ENCODE assay signal across 15 cellular contexts in the genomic region with DNA sequence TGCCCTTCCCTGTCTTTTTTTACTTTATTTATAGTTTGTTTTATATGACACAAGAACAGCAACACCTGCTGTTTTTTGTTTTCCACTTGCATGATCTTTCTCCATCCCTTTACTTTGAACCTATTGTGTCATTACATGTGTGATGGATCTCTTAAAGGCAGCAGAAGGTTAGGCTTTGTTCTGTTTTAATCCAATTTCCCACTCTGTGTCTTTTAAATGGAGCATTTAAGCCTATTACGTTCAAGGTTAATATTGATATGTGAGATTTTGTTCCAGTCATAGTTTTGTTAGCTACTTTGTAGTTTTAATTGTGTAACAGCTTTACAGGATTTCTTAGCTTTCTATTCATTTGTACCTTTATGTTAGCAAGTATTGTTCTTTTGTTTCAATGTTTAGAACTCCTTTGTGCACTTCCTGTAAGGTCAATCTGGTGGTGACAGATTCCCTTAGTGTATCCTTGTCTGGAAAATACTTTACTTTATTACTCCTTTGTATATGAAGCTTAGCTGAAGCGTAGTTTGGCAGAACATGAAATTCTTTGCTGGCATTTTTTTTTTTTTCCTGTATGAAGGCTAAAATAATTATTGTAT.
DNase-seq lines count a peak whose midpoint lies in the region; TF ChIP-seq lines count a peak whose summit lies in the region.
"Had no signal": no experiment of that assay in that cellular context is flagged by ENCODE, and none has a peak within 500 bp of the region (broad histone marks: within the 10 kb centered on the region; RNA-seq: fewer than 3 reads in every experiment).

No MANE protein-coding gene starts in this region.

- no peaks in the 10 kb centered on the region for H3K4me1 ChIP-seq in OCI-LY3 (ENCODE audit: low read length)
- no peaks in the 10 kb centered on the region for H3K4me1 ChIP-seq in neural progenitor cell

- H4K20me1 ChIP-seq in OCI-LY3 (ENCODE audit: insufficient read depth, low read length) (no peaks in the 10 kb centered on the region), neural progenitor cell (ENCODE audit: low read depth) (no peaks in the 10 kb centered on the region)

- H3K4me1 Mint-ChIP-seq in neural progenitor cell = peaks cover 7% of the 10 kb centered on the region
- H3K4me1 Mint-ChIP-seq: CD4-positive, alpha-beta memory T cell had no signal

- peaks cover 13% of the 10 kb centered on the region for H3K9me3 Mint-ChIP-seq in neural progenitor cell

- no peak overlapping the region for H3K27ac ChIP-seq in OCI-LY3 (ENCODE audit: low read length)
- H3K27ac ChIP-seq in neural progenitor cell = no peak overlapping the region

- no peaks in the 10 kb centered on the region for H3K27me3 ChIP-seq in OCI-LY3 (ENCODE audit: low read depth, low read length)
- H3K27me3 ChIP-seq in neural progenitor cell = peaks cover 6% of the 10 kb centered on the region

- H3K4me3 Mint-ChIP-seq in neural progenitor cell = no peak overlapping the region
- H3K4me3 Mint-ChIP-seq: CD4-positive, alpha-beta memory T cell had no signal

- no peaks in the 10 kb centered on the region for H3K36me3 Mint-ChIP-seq in neural progenitor cell
- H3K36me3 Mint-ChIP-seq: CD4-positive, alpha-beta memory T cell had no signal

- H3K27me3 Mint-ChIP-seq in neural progenitor cell (ENCODE audit: insufficient read depth, low read depth) = peaks cover under 1% of the 10 kb centered on the region
- H3K27me3 Mint-ChIP-seq: CD4-positive, alpha-beta memory T cell had no signal

- no peaks in the 10 kb centered on the region for H3F3A ChIP-seq in neural progenitor cell (ENCODE audit: low read depth)

- H3K4me2 ChIP-seq in OCI-LY3 (ENCODE audit: low read length) (no peak overlapping the region), neural progenitor cell (no peak overlapping the region)

- DNase-seq in NCI-H524 treated with DMSO at 0.1 percent for 48 hours (lab: John Stamatoyannopoulos, UW) = peak; percentile 32
- DNase-seq in neural progenitor cell (ENCODE audit: low spot score) = peak; percentile 27
- DNase-seq in NCI-H526 treated with DMSO at 0.1 percent for 48 hours (lab: John Stamatoyannopoulos, UW) = no peak
- no peak for DNase-seq in inferior parietal cortex (ENCODE audit: extremely low spot score)
- DNase-seq in NCI-H1105 treated with DMSO at 0.1 percent for 48 hours (lab: John Stamatoyannopoulos, UW) = no peak
- DNase-seq: C1 segment of cervical spinal cord; Calu3; CD4-positive, alpha-beta memory T cell; COR-L47; DMS153; DND-41; GOT3; HCEC 1CT had no signal

- TF ChIP-seq CTCF in OCI-LY3 (IDR thresholded peaks at IDR 0.05; ENCODE audit: low read depth, low read length) (no peak), neural progenitor cell (IDR thresholded peaks at IDR 0.05) (no peak)

- H3K9ac ChIP-seq in OCI-LY3 (ENCODE audit: low read length) = no peak overlapping the region
- no peak overlapping the region for H3K9ac ChIP-seq in neural progenitor cell

- 0 out of 2 replicates have a peak, but pooled peaks cover 4% of the 10 kb centered on the region for H3K9me3 ChIP-seq in OCI-LY3 (ENCODE audit: insufficient read depth, low read length)
- no peaks in the 10 kb centered on the region for H3K9me3 ChIP-seq in neural progenitor cell (ENCODE audit: low read depth)

- H3K4me3 ChIP-seq in OCI-LY3 (ENCODE audit: low read length) (no peak overlapping the region), neural progenitor cell (no peak overlapping the region)
- H3K4me3 ChIP-seq: GM12878 had no signal

- peak overlapping the region; percentile 29; the same call in 1 of the 2 replicates for H2AFZ ChIP-seq in OCI-LY3 (ENCODE audit: low read depth, low read length)
- no peak overlapping the region for H2AFZ ChIP-seq in neural progenitor cell (replicated peaks)

- H3K27ac Mint-ChIP-seq in neural progenitor cell = no peak overlapping the region
- H3K27ac Mint-ChIP-seq: CD4-positive, alpha-beta memory T cell had no signal

- no peaks in the 10 kb centered on the region for H3K79me2 ChIP-seq in OCI-LY3 (ENCODE audit: low read length)
- no peaks in the 10 kb centered on the region for H3K79me2 ChIP-seq in neural progenitor cell (ENCODE audit: low read depth)

- H3K36me3 ChIP-seq in OCI-LY3 (replicated peaks; ENCODE audit: low read depth, low read length) = no peaks in the 10 kb centered on the region
- no peaks in the 10 kb centered on the region for H3K36me3 ChIP-seq in neural progenitor cell

Comparison
In these comparisons a context has a peak if more than half of its experiments do, and no peak if none do; other contexts are left out.
1. DNase-seq: peak in NCI-H524 treated with DMSO at 0.1 percent for 48 hours (single experiment) and neural progenitor cell (single experiment); none in NCI-H526 treated with DMSO at 0.1 percent for 48 hours (single experiment), inferior parietal cortex (single experiment) and NCI-H1105 treated with DMSO at 0.1 percent for 48 hours (single experiment).